ENCODE assay signal across 15 cellular contexts in the genomic region with DNA sequence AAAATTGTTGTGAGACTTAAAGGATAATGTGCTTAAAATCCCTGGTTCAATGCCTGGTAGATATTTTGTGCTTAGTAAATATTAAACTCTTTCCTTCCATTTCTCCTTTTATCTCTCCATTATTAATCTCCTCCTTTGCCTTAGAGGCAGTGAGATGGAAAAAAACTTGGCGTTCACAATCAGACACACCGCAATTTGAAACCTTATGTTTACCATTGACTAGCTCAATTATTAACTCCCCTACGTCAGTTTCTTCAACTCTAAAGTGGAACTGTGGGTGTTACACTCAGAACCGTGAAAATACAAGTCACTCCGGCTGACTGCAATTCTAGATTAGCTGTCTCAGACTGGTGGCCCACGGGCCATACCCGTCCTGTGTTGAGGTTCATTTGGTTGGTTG.
DNase-seq lines count a peak whose midpoint lies in the region; TF ChIP-seq lines count a peak whose summit lies in the region.
"Had no signal": no experiment of that assay in that cellular context is flagged by ENCODE, and none has a peak within 500 bp of the region (broad histone marks: within the 10 kb centered on the region; RNA-seq: fewer than 3 reads in every experiment).

No MANE protein-coding gene starts in this region.

- H3K4me3 ChIP-seq in kidney epithelial cell (ENCODE audit: low read depth, low read length): no peak overlapping the region
- H3K4me3 ChIP-seq in parathyroid adenoma (ENCODE audit: low read depth, low read length): no peak overlapping the region
- no peak overlapping the region for H3K4me3 ChIP-seq in thyroid gland (replicated peaks in 1 of 3)
- H3K4me3 ChIP-seq: BLaER1 had no signal

- H3K4me2 ChIP-seq in parathyroid adenoma (ENCODE audit: low read length): no peak overlapping the region
- H3K4me2 ChIP-seq: BLaER1, SK-N-SH had no signal

- H3K36me3 ChIP-seq in kidney epithelial cell (ENCODE audit: control insufficient read depth, insufficient read depth, low read length): no peaks in the 10 kb centered on the region
- H3K36me3 ChIP-seq in parathyroid adenoma (ENCODE audit: control insufficient read depth, insufficient read depth, low read length): no peaks in the 10 kb centered on the region
- H3K36me3 ChIP-seq in thyroid gland: no peaks in the 10 kb centered on the region
- H3K36me3 ChIP-seq: BLaER1 had no signal

- DNase-seq in HuH-7 (ENCODE audit: low spot score): peak; percentile 6
- DNase-seq in kidney epithelial cell (ENCODE audit: low read depth): peak; percentile 31
- DNase-seq in DMS 273 treated with DMSO at 0.1 percent for 48 hours (lab: John Stamatoyannopoulos, UW): no peak
- DNase-seq in NCI-H1417 treated with DMSO at 0.1 percent for 48 hours (lab: John Stamatoyannopoulos, UW): no peak
- DNase-seq in NCI-H748 treated with DMSO at 0.1 percent for 48 hours (lab: John Stamatoyannopoulos, UW): no peak
- DNase-seq in thyroid gland: no peak
- DNase-seq: CD8-positive, alpha-beta memory T cell; MM.1S; NCI-H1092 treated with DMSO at 0.1 percent for 48 hours; NCI-H1694 treated with DMSO at 0.1 percent for 48 hours; NCI-H526 treated with DMSO at 0.1 percent for 48 hours; SHP77; SK-N-SH had no signal

- H3K4me1 ChIP-seq in parathyroid adenoma (peaks cover 15% of the 10 kb centered on the region), thyroid gland (no peaks in the 10 kb centered on the region)
- H3K4me1 ChIP-seq: BLaER1 had no signal

- TF ChIP-seq CTCF in kidney epithelial cell (IDR thresholded peaks at IDR 0.05; ENCODE audit: insufficient read depth, low read length, poor library complexity, severe bottlenecking): no peak
- no peak for TF ChIP-seq CTCF in parathyroid adenoma (IDR thresholded peaks at IDR 0.05)
- TF ChIP-seq CTCF in thyroid gland (IDR thresholded peaks at IDR 0.05): no peak

- peak overlapping the region; percentile 65 for H2AFZ ChIP-seq in parathyroid adenoma

- TF ChIP-seq POLR2A in thyroid gland (IDR thresholded peaks at IDR 0.05): no peak

- 88% methylated on average over 7 of the region's 7 CpGs for WGBS in thyroid gland, 2 donors

- no peaks in the 10 kb centered on the region for H3K27me3 ChIP-seq in kidney epithelial cell (ENCODE audit: control insufficient read depth, insufficient read depth, low read length)
- H3K27me3 ChIP-seq in parathyroid adenoma (ENCODE audit: control insufficient read depth, insufficient read depth, low read length): no peaks in the 10 kb centered on the region
- H3K27me3 ChIP-seq in thyroid gland: no peaks in the 10 kb centered on the region
- H3K27me3 ChIP-seq: BLaER1 had no signal

- H3K9me3 ChIP-seq in parathyroid adenoma (ENCODE audit: control insufficient read depth, low read length): no peaks in the 10 kb centered on the region
- H3K9me3 ChIP-seq in thyroid gland: no peaks in the 10 kb centered on the region
- H3K9me3 ChIP-seq: BLaER1, SK-N-SH had no signal

- no peak overlapping the region for H3K9ac ChIP-seq in parathyroid adenoma
- H3K9ac ChIP-seq: BLaER1, SK-N-SH had no signal

- H3K79me2 ChIP-seq in parathyroid adenoma: no peaks in the 10 kb centered on the region

- H3K27ac ChIP-seq in parathyroid adenoma (no peak overlapping the region), thyroid gland (no peak overlapping the region)
- H3K27ac ChIP-seq: BLaER1 had no signal

- intact Hi-C loops in thyroid gland (cut with DNase I): loop anchor here (10.0 kb wide), 1 partner anchor 78 kb away; no protein-coding TSS in a partner anchor

Comparison
In these comparisons a context has a peak if more than half of its experiments do, and no peak if none do; other contexts are left out.
1. DNase-seq: peak in HuH-7 (single experiment) and kidney epithelial cell (single experiment); none in DMS 273 treated with DMSO at 0.1 percent for 48 hours (single experiment), NCI-H1417 treated with DMSO at 0.1 percent for 48 hours (single experiment), NCI-H748 treated with DMSO at 0.1 percent for 48 hours (single experiment) and thyroid gland (0 of 2).